Comparison of ENCODE assay signal across 27 cellular contexts in genomic region chr2:142670362-142670761, GRCh38.
"Had no signal": no experiment of that assay in that cellular context is flagged by ENCODE, and none has a peak within 500 bp of the region (broad histone marks: within the 10 kb centered on the region; RNA-seq: fewer than 3 reads in every experiment).

No MANE protein-coding gene starts in this region.

- H3K4me1 ChIP-seq: stomach, suprapubic skin, testis, thyroid gland, tibial artery, tibial nerve, transverse colon, upper lobe of left lung, upper lobe of right lung, uterus, vagina had no signal

- H3K27me3 ChIP-seq: stomach, suprapubic skin, testis, thyroid gland, tibial artery, tibial nerve, transverse colon, upper lobe of left lung, upper lobe of right lung, uterus, vagina had no signal

- H3K9me3 ChIP-seq: stomach, suprapubic skin, testis, thoracic aorta, thyroid gland, tibial artery, tibial nerve, transverse colon, upper lobe of left lung, upper lobe of right lung, uterus, vagina had no signal

- FAIRE-seq: urothelium cell line had no signal

- H3K4me3 ChIP-seq: stomach, suprapubic skin, testis, thoracic aorta, thyroid gland, tibial artery, tibial nerve, transverse colon, upper lobe of left lung, upper lobe of right lung, uterus, vagina had no signal

- H3K27ac ChIP-seq: stomach, suprapubic skin, testis, thoracic aorta, thyroid gland, tibial artery, tibial nerve, transverse colon, upper lobe of left lung, upper lobe of right lung, uterus, vagina had no signal

- H3K36me3 ChIP-seq: stomach, suprapubic skin, thoracic aorta, thyroid gland, tibial artery, tibial nerve, transverse colon, upper lobe of left lung, upper lobe of right lung, uterus, vagina had no signal

- DNase-seq: stimulated activated CD4-positive, alpha-beta T cell treated with anti-CD3 and anti-CD28 coated beads, Interleukin-2, amount 100 ng/mL, for 48 hours; stimulated activated CD4-positive, alpha-beta T cell treated with anti-CD3 and anti-CD28 coated beads, Interleukin-4, amount 100 ng/mL, for 1 hour; stimulated activated CD4-positive, alpha-beta T cell treated with anti-CD3 and anti-CD28 coated beads, Interleukin-4, amount 100 ng/mL, for 24 hours; stimulated activated CD4-positive, alpha-beta T cell treated with anti-CD3 and anti-CD28 coated beads, Interleukin-4, amount 100 ng/mL, for 4 hours; stimulated activated CD8-positive, alpha-beta memory T cell treated with anti-CD3 and anti-CD28 coated beads, Interleukin-4, amount 100 ng/mL, for 48 hours; stimulated activated naive B cell treated with anti-CD40 and anti-IgM and Interleukin-4, amounts not matched to agents 10 μg/mL and 1 μg/mL and 100 μg/mL, for 72 hours; stimulated activated naive CD4-positive, alpha-beta T cell; stimulated activated naive CD4-positive, alpha-beta T cell treated with Interleukin-2 at 50 U/mL for 16 hours; stimulated activated naive CD8-positive, alpha-beta T cell treated with anti-CD3 and anti-CD28 coated beads, Interleukin-15, amount 100 ng/mL, for 72 hours; stimulated activated naive CD8-positive, alpha-beta T cell treated with anti-CD3 and anti-CD28 coated beads, Interleukin-15, Interleukin-2, amounts not matched to agents 100 U/mL and 50 U/mL, for 24 hours; stomach; substantia nigra; testis; thyroid gland; tibial artery; transverse colon; trophoblast cell; upper lobe of left lung; upper lobe of right lung; uterus had no signal

- ATAC-seq: stimulated activated effector memory CD8-positive, alpha-beta T cell treated with anti-CD3 and anti-CD28 coated beads, Interleukin-12 subunit alpha, Interleukin-12 subunit beta, amount 100 ng/mL, for 72 hours; stimulated activated memory B cell treated with anti-CD40 and anti-IgM and Interleukin-4, amounts not matched to agents 10 μg/mL and 1 μg/mL and 100 μg/mL, for 72 hours; stimulated activated naive B cell treated with anti-CD40 and anti-IgM and Interleukin-4, amounts not matched to agents 10 μg/mL and 1 μg/mL and 100 μg/mL, for 72 hours; stimulated activated naive CD8-positive, alpha-beta T cell treated with anti-CD3 and anti-CD28 coated beads, Interleukin-15, amount 100 ng/mL, for 72 hours; stimulated activated naive CD8-positive, alpha-beta T cell treated with anti-CD3 and anti-CD28 coated beads, Interleukin-15, Interleukin-2, amounts not matched to agents 100 U/mL and 50 U/mL, for 24 hours; upper lobe of right lung had no signal
